18 cellular contexts compared by ENCODE assay signal in genomic region chr22:20749453-20749852, GRCh38. TPM values are rescaled to one million over a fixed set of nuclear protein-coding genes. Genes with fewer than 3 reads are reported as not detected.
DNase-seq lines count a peak whose midpoint lies in the region; ATAC-seq, FAIRE-seq and TF ChIP-seq lines count a peak whose summit lies in the region.
"Had no signal": no experiment of that assay in that cellular context is flagged by ENCODE, and none has a peak within 500 bp of the region (broad histone marks: within the 10 kb centered on the region; RNA-seq: fewer than 3 reads in every experiment).

No MANE protein-coding gene starts in this region.

- SMC1A ChIA-PET in GM12878 (lab: Charles Lee; ENCODE audit: uncharacterized antibody, unreplicated experiment) = interaction anchor here (0.6 to 4.2 kb wide), 5 partner anchors 11 to 331 kb away, joined by 3 to 41 read pairs (median 3); no protein-coding TSS in a partner anchor

- no peaks in the 10 kb centered on the region for H3K9me3 Mint-ChIP-seq in CD4-positive, CD25-positive, alpha-beta regulatory T cell
- H3K9me3 Mint-ChIP-seq in nephron = no peaks in the 10 kb centered on the region

- H3K4me2 ChIP-seq in GM12878 (ENCODE audit: control insufficient read depth, insufficient read depth) = peak overlapping the region; percentile 73

- peaks cover 0 to 5% (median 0%) of the 10 kb centered on the region in 4 donors for H3K4me1 Mint-ChIP-seq in CD4-positive, CD25-positive, alpha-beta regulatory T cell
- H3K4me1 Mint-ChIP-seq in nephron = peaks cover 17% of the 10 kb centered on the region

- no peaks in the 10 kb centered on the region for H3K79me2 ChIP-seq in GM12878 (ENCODE audit: control insufficient read depth, insufficient read depth, low read length)

- no peaks in the 10 kb centered on the region for H3K27me3 ChIP-seq in CD4-positive, CD25-positive, alpha-beta regulatory T cell (ENCODE audit: control insufficient read depth, insufficient read depth, low read length)
- H3K27me3 ChIP-seq in GM12878 (replicated peaks in 1 of 2; ENCODE audit: control insufficient read depth in 2 of 2, insufficient read depth in 2 of 2, low read length in 1 of 2) = no peaks in the 10 kb centered on the region
- H3K27me3 ChIP-seq: MG63, Peyer's patch, stomach had no signal

- no peaks in the 10 kb centered on the region for H3K9me3 ChIP-seq in CD4-positive, CD25-positive, alpha-beta regulatory T cell (ENCODE audit: control insufficient read depth in 2 of 2, low read length in 2 of 2)
- H3K9me3 ChIP-seq in GM12878 (replicated peaks; ENCODE audit: control insufficient read depth, insufficient read depth, low read length) = no peaks in the 10 kb centered on the region
- H3K9me3 ChIP-seq: MG63, Peyer's patch, psoas muscle, stomach had no signal

- intact Hi-C loops in GM12878 (cut with micrococcal nuclease; ENCODE audit: unreplicated experiment) = no loop called here

- no peak overlapping the region for H3K4me3 ChIP-seq in CD4-positive, CD25-positive, alpha-beta regulatory T cell (ENCODE audit: low read depth, low read length)
- peak overlapping the region; percentile 13 for H3K4me3 ChIP-seq in GM12878
- H3K4me3 ChIP-seq: MG63, Peyer's patch, psoas muscle, stomach had no signal

- no TSS peak for BruUV-seq in GM12878 (replicated peaks; lab: Mats Ljungman, UMichigan)

- POLR2A ChIA-PET in GM12878 (lab: Charles Lee) = interaction anchor here (1.2 kb wide), 1 partner anchor 34 kb away, joined by 3 read pairs; no protein-coding TSS in a partner anchor

- H3K27ac Mint-ChIP-seq in CD4-positive, CD25-positive, alpha-beta regulatory T cell = peak overlapping the region in 2 of 3 donors; percentile 85 to 90
- peak overlapping the region in 2 of 3 experiments; percentile 25 to 43 for H3K27ac Mint-ChIP-seq in nephron

- H3K4me1 ChIP-seq in CD4-positive, CD25-positive, alpha-beta regulatory T cell (ENCODE audit: control insufficient read depth, insufficient read depth, low read length, poor library complexity, severe bottlenecking) = no peaks in the 10 kb centered on the region
- H3K4me1 ChIP-seq in GM12878 (ENCODE audit: control insufficient read depth, insufficient read depth, low read length) = peaks cover 53% of the 10 kb centered on the region

- no peak for FAIRE-seq in GM12878 (lab: Jason Lieb, UNC)

- TF ChIP-seq CTCF in GM12878 (IDR thresholded peaks at IDR 0.05 in 2 of 3, conservative IDR thresholded peaks at IDR 0.05 in 1 of 3; ENCODE audit: control insufficient read depth in 2 of 3, extremely low read depth in 1 of 3, insufficient read depth in 1 of 3, low read depth in 3 of 3, low read length in 3 of 3) (no peak), nephron (IDR thresholded peaks at IDR 0.05; ENCODE audit: unreplicated experiment in 3 of 3) (no peak)

- H4K20me1 ChIP-seq in GM12878 (ENCODE audit: control insufficient read depth, insufficient read depth) = no peaks in the 10 kb centered on the region

- no peak overlapping the region for H2AFZ ChIP-seq in GM12878 (ENCODE audit: control insufficient read depth, low read depth, low read length)

- peaks cover 84% of the 10 kb centered on the region for H3K36me3 ChIP-seq in CD4-positive, CD25-positive, alpha-beta regulatory T cell (ENCODE audit: control insufficient read depth, insufficient read depth, low read length)
- peaks cover 9 to 29% of the 10 kb centered on the region in 2 experiments; a peak in 3 of 4 replicates for H3K36me3 ChIP-seq in GM12878 (ENCODE audit: control insufficient read depth in 2 of 2, insufficient read depth in 2 of 2, low read length in 1 of 2)

- ATAC-seq in CD4-positive, CD25-positive, alpha-beta regulatory T cell (ENCODE audit: low read depth in 2 of 2) = no peak
- peak; percentile 4 for ATAC-seq in GM18867 (IDR thresholded peaks at IDR 0.05; ENCODE audit: unreplicated experiment)
- ATAC-seq in GM12878 = peak; percentile 4

- H3K4me3 Mint-ChIP-seq in CD4-positive, CD25-positive, alpha-beta regulatory T cell = no peak overlapping the region
- no peak overlapping the region for H3K4me3 Mint-ChIP-seq in nephron

- no peak for DNase-seq in CD4-positive, CD25-positive, alpha-beta regulatory T cell
- DNase-seq in GM12878 (ENCODE audit: low read depth, low spot score) = no peak
- no peak for DNase-seq in NCI-H524 treated with DMSO at 0.1 percent for 48 hours (lab: John Stamatoyannopoulos, UW)
- DNase-seq in DMS153 treated with DMSO at 0.1 percent for 48 hours (lab: John Stamatoyannopoulos, UW; ENCODE audit: unreplicated experiment) = no peak
- DNase-seq in SHP77 (lab: John Stamatoyannopoulos, UW) = no peak
- no peak for DNase-seq in HCEC 1CT
- DNase-seq: GOT3; MG63; NCI-H2227 treated with DMSO at 0.1 percent for 48 hours; psoas muscle; stimulated activated CD4-positive, alpha-beta T cell treated with anti-CD3 and anti-CD28 coated beads, Interleukin-2, amount 100 ng/mL, for 24 hours; stomach; T1000 had no signal

- no peak for TF ChIP-seq EP300 in GM12878 (IDR thresholded peaks at IDR 0.05; ENCODE audit: borderline replicate concordance in 1 of 2, control insufficient read depth in 1 of 2, low read depth in 2 of 2, low read length in 2 of 2)

- in situ Hi-C loops in GM12878 (cut with MboI) = no loop called here

- no peak for TF ChIP-seq RAD21 in GM12878 (IDR thresholded peaks at IDR 0.05; ENCODE audit: insufficient read depth, low read depth, low read length)

- H3K36me3 Mint-ChIP-seq in CD4-positive, CD25-positive, alpha-beta regulatory T cell = peaks cover 39% of the 10 kb centered on the region
- H3K36me3 Mint-ChIP-seq in nephron (ENCODE audit: low read depth) = peaks cover 46% of the 10 kb centered on the region

- no peak for TF ChIP-seq POLR2A in GM12878 (IDR thresholded peaks at IDR 0.05; ENCODE audit: low read depth, low read length)

- CTCF ChIA-PET in GM12878 (lab: Yijun Ruan, JAX) = interaction anchor here (0.9 to 3.8 kb wide), 8 partner anchors 9 to 185 kb away, joined by 3 to 28 read pairs (median 4); partner anchors contain the start of gene SERPIND1

- H3K27ac ChIP-seq in CD4-positive, CD25-positive, alpha-beta regulatory T cell (ENCODE audit: insufficient read depth, low read length, poor library complexity, severe bottlenecking) = no peak overlapping the region
- peak overlapping the region; percentile 76 for H3K27ac ChIP-seq in GM12878 (ENCODE audit: control insufficient read depth, insufficient read depth)
- H3K27ac ChIP-seq: HL-60 had no signal

- H3K27me3 Mint-ChIP-seq in CD4-positive, CD25-positive, alpha-beta regulatory T cell = no peaks in the 10 kb centered on the region
- H3K27me3 Mint-ChIP-seq in nephron (ENCODE audit: low read depth) = no peaks in the 10 kb centered on the region

- WGBS in GM12878 (ENCODE audit: insufficient coverage, insufficient replicate concordance, low lambda C conversion rate, missing lambda C conversion rate) = 80% methylated on average over 3 of the region's 3 CpGs

- RAD21 ChIA-PET in GM12878 (lab: Charles Lee; ENCODE audit: unreplicated experiment) = interaction anchor here (1.0 to 3.8 kb wide), 2 partner anchors 34 to 253 kb away, joined by 4 to 27 read pairs; no protein-coding TSS in a partner anchor

- peak overlapping the region; percentile 66 for H3K9ac ChIP-seq in GM12878 (ENCODE audit: control insufficient read depth, insufficient read depth, low read length)

TF ChIP-seq in GM12878, 131 proteins besides CTCF, POLR2A, EP300 and RAD21 (continues in another document):
- TF ChIP-seq SRF (IDR thresholded peaks at IDR 0.05; ENCODE audit: low read depth in 2 of 2, low read length in 2 of 2) (no peak), BRCA1 (IDR thresholded peaks at IDR 0.05; ENCODE audit: low read depth, low read length) (no peak), WRNIP1 (IDR thresholded peaks at IDR 0.05; ENCODE audit: borderline replicate concordance, low read depth, low read length) (no peak), CEBPB (IDR thresholded peaks at IDR 0.05; ENCODE audit: borderline replicate concordance in 1 of 2, low read depth in 2 of 2, low read length in 2 of 2) (no peak), TCF3 (IDR thresholded peaks at IDR 0.05; ENCODE audit: borderline replicate concordance, insufficient read depth, low read depth, low read length) (no peak), MXI1 (IDR thresholded peaks at IDR 0.05; ENCODE audit: low read depth, low read length) (no peak), USF1 (IDR thresholded peaks at IDR 0.05; ENCODE audit: borderline replicate concordance, extremely low read length, insufficient read depth, low read depth, low read length) (no peak), ZZZ3 (IDR thresholded peaks at IDR 0.05; ENCODE audit: control insufficient read depth, insufficient read length, low read depth) (no peak), POLR2AphosphoS5 (IDR thresholded peaks at IDR 0.05; ENCODE audit: low read length) (no peak), IRF4 (IDR thresholded peaks at IDR 0.05; ENCODE audit: low read depth, low read length) (no peak)

RNA-seq across cellular contexts. Expression of gene SERPIND1, which starts 24.5 kb away (rescaled TPM):
- not detected for total RNA-seq in CD4-positive, CD25-positive, alpha-beta regulatory T cell
- polyA plus RNA-seq in CD4-positive, CD25-positive, alpha-beta regulatory T cell = under 1 TPM in 2 of 4 donors, not detected in 2; 0.10 to 0.29 TPM
- not detected in 2 replicates for total RNA-seq in GM12878 (2013; cell fraction: nucleolus; rRNA removed)
- 0.05 TPM in 1 of 2 replicates, not detected in the other for total RNA-seq in GM12878 (2014; rRNA removed)
- total RNA-seq in GM12878 (2014; rRNA removed; fragmentation: Illumina TruSeq; extraction: Trizol) = 0.09 TPM in 2 replicates
- total RNA-seq in GM12878 (2021) = 0.11 and 0.38 TPM in 2 replicates
- 0.45 TPM for polyA plus RNA-seq in GM12878 (2011; ENCODE audit: low read depth)
- polyA plus RNA-seq in GM12878 (2011; rRNA removed) = 0.10 and 0.15 TPM in 2 replicates
- polyA plus RNA-seq in GM12878 (2011; cell fraction: cytosol; rRNA removed) = 0.15 and 0.25 TPM in 2 replicates
- polyA plus RNA-seq in GM12878 (2011; cell fraction: nucleus; rRNA removed) = 0.07 and 0.12 TPM in 2 replicates
- 0.18 and 0.57 TPM in 2 replicates for polyA plus RNA-seq in GM12878 (2012)
- 0.22 and 0.32 TPM in 2 replicates for polyA plus RNA-seq in GM12878 (2014; fragmentation: Illumina TruSeq; extraction: Trizol)
- under 1 TPM; 0.44 to 0.85 TPM for polyA plus RNA-seq in GM12878 (2014; fragmentation: Nextera tagmentation; extraction: Ambion mirVana)
- polyA plus RNA-seq in GM12878 (2014; rRNA removed) = 0.08 and 0.32 TPM in 2 replicates
- polyA plus RNA-seq in GM12878 (2016; fragmentation: Nextera tagmentation; extraction: Ambion mirVana) = under 1 TPM; 0.40 to 0.43 TPM
- polyA minus RNA-seq in GM12878 (2011; rRNA and poly(A)+ RNA removed) = 0.21 and 0.29 TPM in 2 replicates
- polyA minus RNA-seq in GM12878 (2011; cell fraction: cytosol; rRNA and poly(A)+ RNA removed) = not detected in 2 replicates
- polyA minus RNA-seq in GM12878 (2011; cell fraction: nucleus; rRNA and poly(A)+ RNA removed) = not detected in 2 replicates
- total RNA-seq: activated CD8-positive, alpha-beta memory T cell treated with anti-CD3 and anti-CD28 coated beads for 36 hours; Peyer's patch; psoas muscle had no signal

Comparison
In these comparisons a context has a peak if more than half of its experiments do, and no peak if none do; other contexts are left out.
1. ATAC-seq: peak in GM18867 (single experiment) and GM12878 (single experiment); none in CD4-positive, CD25-positive, alpha-beta regulatory T cell (0 of 2).